ENCODE assay signal across 27 cellular contexts in genomic region chr10:114002422-114002821, GRCh38. TPM values are rescaled to one million over a fixed set of nuclear protein-coding genes. Genes with fewer than 3 reads are reported as not detected.
A peak's percentile ranks its signal among the peaks of the same experiment; 100 is the strongest.
DNase-seq lines count a peak whose midpoint lies in the region; TF ChIP-seq lines count a peak whose summit lies in the region.
"Had no signal": no experiment of that assay in that cellular context is flagged by ENCODE, and none has a peak within 500 bp of the region (broad histone marks: within the 10 kb centered on the region; RNA-seq: fewer than 3 reads in every experiment).

No MANE protein-coding gene starts in this region.

- no peak overlapping the region for H3K4me3 ChIP-seq in choroid plexus epithelial cell (ENCODE audit: low read depth, low read length)
- H3K4me3 ChIP-seq: GM23248, pancreas, SK-N-MC, spleen, tibial nerve had no signal

- DNase-seq in DMS53 (lab: John Stamatoyannopoulos, UW) (peak; percentile 14), DMS53 treated with DMSO at 0.1 percent for 48 hours (lab: John Stamatoyannopoulos, UW; ENCODE audit: unreplicated experiment) (no peak), NCI-H2171 treated with DMSO at 0.1 percent for 48 hours (lab: John Stamatoyannopoulos, UW) (peak; percentile 40), choroid plexus epithelial cell (ENCODE audit: low read depth) (no peak), neural crest cell (ENCODE audit: low read depth, low spot score) (no peak), hippocampal formation (lab: John Stamatoyannopoulos, UW) (no peak)
- DNase-seq in activated CD8-positive, alpha-beta memory T cell treated with anti-CD3 and anti-CD28 coated beads, Interleukin-2, amount 50 U/mL, for 48 hours, result no peak
- no peak for DNase-seq in activated CD4-positive, alpha-beta T cell treated with anti-CD3 and anti-CD28 coated beads for 48 hours
- DNase-seq: 8988T; activated CD4-positive, alpha-beta T cell treated with anti-CD3 and anti-CD28 coated beads for 1 hour; activated CD8-positive, alpha-beta T cell treated with anti-CD3 and anti-CD28 coated beads, Interleukin-2, amount 10 ng/mL, durations not matched to agents 7 days and 5 days; activated effector memory CD4-positive, alpha-beta T cell treated with Interleukin-2 at 50 U/mL for 16 hours; activated T-cell treated with anti-CD3 and anti-CD28 coated beads for 4 hours; anterior cingulate cortex; CD4-positive, CD25-positive, alpha-beta regulatory T cell; central memory CD4-positive, alpha-beta T cell; GM23248; kidney; NCI-H1436 treated with DMSO at 0.1 percent for 48 hours; pancreas; right cardiac atrium; spleen; T-helper 17 cell had no signal

- H3K36me3 Mint-ChIP-seq in neural crest cell (ENCODE audit: low read depth), result no peaks in the 10 kb centered on the region
- H3K36me3 Mint-ChIP-seq: CD4-positive, CD25-positive, alpha-beta regulatory T cell had no signal

- TF ChIP-seq CTCF in choroid plexus epithelial cell (conservative IDR thresholded peaks at IDR 0.05; ENCODE audit: low read depth, low read length), result peak; percentile 10
- TF ChIP-seq CTCF in neural crest cell (conservative IDR thresholded peaks at IDR 0.05), result peak; percentile 43

- no peak overlapping the region for H3K27ac Mint-ChIP-seq in neural crest cell (ENCODE audit: unreplicated experiment)
- H3K27ac Mint-ChIP-seq: activated CD8-positive, alpha-beta T cell treated with anti-CD3 and anti-CD28 coated beads, Interleukin-2, amount 10 ng/mL, durations not matched to agents 7 days and 5 days; activated naive CD8-positive, alpha-beta T cell; CD4-positive, CD25-positive, alpha-beta regulatory T cell; nephron; T-helper 17 cell had no signal

- H3K9me3 Mint-ChIP-seq in neural crest cell, result peaks cover 2% of the 10 kb centered on the region
- H3K9me3 Mint-ChIP-seq: nephron had no signal

- no peak overlapping the region for H3K4me3 Mint-ChIP-seq in neural crest cell
- H3K4me3 Mint-ChIP-seq: activated CD8-positive, alpha-beta T cell treated with anti-CD3 and anti-CD28 coated beads, Interleukin-2, amount 10 ng/mL, durations not matched to agents 7 days and 5 days; activated naive CD8-positive, alpha-beta T cell; CD4-positive, CD25-positive, alpha-beta regulatory T cell; nephron; T-helper 17 cell had no signal

- H3K4me1 Mint-ChIP-seq in neural crest cell, result no peaks in the 10 kb centered on the region
- H3K4me1 Mint-ChIP-seq: nephron had no signal

- H3K27me3 Mint-ChIP-seq in neural crest cell (ENCODE audit: low read depth), result peaks cover 10% of the 10 kb centered on the region
- H3K27me3 Mint-ChIP-seq: T-helper 17 cell had no signal

RNA-seq across cellular contexts. Expression of gene ADRB1, which starts 41.2 kb away (rescaled TPM):
- total RNA-seq in neural crest cell, result 0.07 and 0.14 TPM in 2 replicates
- total RNA-seq: GM23248 had no signal

Comparison
In these comparisons a context has a peak if more than half of its experiments do, and no peak if none do; other contexts are left out.
1. DNase-seq: peak in DMS53 (single experiment) and NCI-H2171 treated with DMSO at 0.1 percent for 48 hours (single experiment); none in DMS53 treated with DMSO at 0.1 percent for 48 hours (single experiment), choroid plexus epithelial cell (single experiment), neural crest cell (single experiment), activated CD8-positive, alpha-beta memory T cell treated with anti-CD3 and anti-CD28 coated beads, Interleukin-2, amount 50 U/mL, for 48 hours (single experiment), hippocampal formation (0 of 2) and activated CD4-positive, alpha-beta T cell treated with anti-CD3 and anti-CD28 coated beads for 48 hours (single experiment).